Comparison of ENCODE assay signal across 11 cellular contexts in genomic region chr2:68767031-68767961, GRCh38. TPM values are rescaled to one million over a fixed set of nuclear protein-coding genes. Genes with fewer than 3 reads are reported as not detected.
A peak's percentile ranks its signal among the peaks of the same experiment; 100 is the strongest.
DNase-seq lines count a peak whose midpoint lies in the region; ATAC-seq and TF ChIP-seq lines count a peak whose summit lies in the region.
"Had no signal": no experiment of that assay in that cellular context is flagged by ENCODE, and none has a peak within 500 bp of the region (broad histone marks: within the 10 kb centered on the region; RNA-seq: fewer than 3 reads in every experiment).

No MANE protein-coding gene starts in this region.

- H3K36me3 ChIP-seq in left ventricle myocardium inferior (no peaks in the 10 kb centered on the region), heart right ventricle (no peaks in the 10 kb centered on the region), upper lobe of right lung (no peaks in the 10 kb centered on the region)
- H3K36me3 ChIP-seq in effector memory CD4-positive, alpha-beta T cell (ENCODE audit: control insufficient read depth, insufficient read depth, low read length), result no peaks in the 10 kb centered on the region
- H3K36me3 ChIP-seq: thoracic aorta had no signal

- H3K4me1 ChIP-seq in left ventricle myocardium inferior, result peaks cover 55% of the 10 kb centered on the region
- H3K4me1 ChIP-seq in heart right ventricle, result peaks cover 5 to 100% (median 57%) of the 10 kb centered on the region in 9 donors
- H3K4me1 ChIP-seq in effector memory CD4-positive, alpha-beta T cell (ENCODE audit: control insufficient read depth, insufficient read depth, low read length, poor library complexity, severe bottlenecking), result peaks cover 90% of the 10 kb centered on the region
- peaks cover 90% of the 10 kb centered on the region for H3K4me1 ChIP-seq in upper lobe of right lung

- H3K4me3 ChIP-seq in left ventricle myocardium inferior (no peak overlapping the region), heart right ventricle (peak overlapping the region in 1 of 10 donors; percentile 17), upper lobe of right lung (no peak overlapping the region)
- H3K4me3 ChIP-seq in effector memory CD4-positive, alpha-beta T cell (ENCODE audit: insufficient read depth, low read depth, low read length, poor library complexity, severe bottlenecking), result peak overlapping the region; percentile 41
- H3K4me3 ChIP-seq: thoracic aorta had no signal

- WGBS in heart right ventricle, 2 donors, result 89 to 94% methylated on average over 19 of the region's 19 CpGs

- H3K27me3 ChIP-seq in left ventricle myocardium inferior (ENCODE audit: low read depth) (no peaks in the 10 kb centered on the region), heart right ventricle (no peaks in the 10 kb centered on the region), upper lobe of right lung (no peaks in the 10 kb centered on the region)
- H3K27me3 ChIP-seq in effector memory CD4-positive, alpha-beta T cell (replicated peaks; ENCODE audit: control insufficient read depth, insufficient read depth, low read length, poor library complexity, severe bottlenecking), result no peaks in the 10 kb centered on the region

- H3K4me3 Mint-ChIP-seq in T-helper 1 cell treated with Interleukin-12 subunit alpha and Interleukin-12 subunit beta and Interleukin-4 antibody, amounts not matched to agents 30 μg/mL and 1 μg/mL, for 36 hours, result peak overlapping the region; percentile 66

- ATAC-seq in heart right ventricle, result no peak
- ATAC-seq in upper lobe of right lung, result peak; percentile 38

- intact Hi-C loops in left ventricle myocardium inferior (cut with micrococcal nuclease), result no loop called here
- intact Hi-C loops in heart right ventricle (cut with DNase I), result no loop called here
- intact Hi-C loops in upper lobe of right lung (cut with DNase I), result no loop called here

- H3K36me3 Mint-ChIP-seq in T-helper 1 cell treated with Interleukin-12 subunit alpha and Interleukin-12 subunit beta and Interleukin-4 antibody, amounts not matched to agents 30 μg/mL and 1 μg/mL, for 36 hours (ENCODE audit: low read depth), result peaks cover 39% of the 10 kb centered on the region

- no peaks in the 10 kb centered on the region for H3K9me3 Mint-ChIP-seq in T-helper 1 cell treated with Interleukin-12 subunit alpha and Interleukin-12 subunit beta and Interleukin-4 antibody, amounts not matched to agents 30 μg/mL and 1 μg/mL, for 36 hours

- H3K4me1 Mint-ChIP-seq in T-helper 1 cell treated with Interleukin-12 subunit alpha and Interleukin-12 subunit beta and Interleukin-4 antibody, amounts not matched to agents 30 μg/mL and 1 μg/mL, for 36 hours (ENCODE audit: low read depth), result peaks cover 88% of the 10 kb centered on the region

- TF ChIP-seq CTCF in left ventricle myocardium inferior (IDR thresholded peaks at IDR 0.05; ENCODE audit: borderline replicate concordance), result no peak
- no peak for TF ChIP-seq CTCF in heart right ventricle (IDR thresholded peaks at IDR 0.05)
- no peak for TF ChIP-seq CTCF in upper lobe of right lung (IDR thresholded peaks at IDR 0.05)

- H3K27ac ChIP-seq in left ventricle myocardium inferior (replicated peaks) (peak overlapping the region; percentile 58), heart right ventricle (peak overlapping the region in 2 of 10 donors; percentile 7 to 94), upper lobe of right lung (peak overlapping the region; percentile 61)
- peak overlapping the region; percentile 81 for H3K27ac ChIP-seq in effector memory CD4-positive, alpha-beta T cell (ENCODE audit: insufficient read depth, low read length, poor library complexity, severe bottlenecking)
- H3K27ac ChIP-seq: thoracic aorta had no signal

- peak overlapping the region; percentile 87 for H3K27ac Mint-ChIP-seq in T-helper 1 cell treated with Interleukin-12 subunit alpha and Interleukin-12 subunit beta and Interleukin-4 antibody, amounts not matched to agents 30 μg/mL and 1 μg/mL, for 36 hours

- H3K27me3 Mint-ChIP-seq in T-helper 1 cell treated with Interleukin-12 subunit alpha and Interleukin-12 subunit beta and Interleukin-4 antibody, amounts not matched to agents 30 μg/mL and 1 μg/mL, for 36 hours (ENCODE audit: low read depth), result no peaks in the 10 kb centered on the region

- no peak for DNase-seq in left ventricle myocardium inferior
- DNase-seq in heart right ventricle, result no peak
- peak in 1 of 3 donors; percentile 25 for DNase-seq in effector memory CD4-positive, alpha-beta T cell
- DNase-seq in upper lobe of right lung, result no peak
- no peak for DNase-seq in SKM-1 treated with dmso at 0.1 percent for 144 hours (lab: John Stamatoyannopoulos, UW; ENCODE audit: unreplicated experiment)
- no peak for DNase-seq in NCI-H2171 treated with DMSO at 0.1 percent for 48 hours (lab: John Stamatoyannopoulos, UW)
- DNase-seq in HuH-7 (ENCODE audit: low spot score), result no peak
- DNase-seq: mesendoderm had no signal

- H3K9me3 ChIP-seq in left ventricle myocardium inferior (replicated peaks) (no peaks in the 10 kb centered on the region), heart right ventricle (no peaks in the 10 kb centered on the region), upper lobe of right lung (no peaks in the 10 kb centered on the region)
- H3K9me3 ChIP-seq in effector memory CD4-positive, alpha-beta T cell (ENCODE audit: control insufficient read depth, low read length), result no peaks in the 10 kb centered on the region
- H3K9me3 ChIP-seq: thoracic aorta had no signal

RNA-seq across cellular contexts. Expression of gene ARHGAP25, which starts 32.7 kb away (rescaled TPM):
- total RNA-seq in left ventricle myocardium inferior, result 5.3 TPM
- 10 to 100 TPM in 1 of 10 donors, 1 to 10 TPM in 9; 2.7 to 17.3 (median 5.2) TPM for total RNA-seq in heart right ventricle
- polyA plus RNA-seq in heart right ventricle, result 1 to 10 TPM; 2.6 to 6.8 TPM
- 31.8 TPM for total RNA-seq in upper lobe of right lung
- polyA plus RNA-seq: BJ had no signal
